32 cellular contexts compared by ENCODE assay signal in the genomic region with DNA sequence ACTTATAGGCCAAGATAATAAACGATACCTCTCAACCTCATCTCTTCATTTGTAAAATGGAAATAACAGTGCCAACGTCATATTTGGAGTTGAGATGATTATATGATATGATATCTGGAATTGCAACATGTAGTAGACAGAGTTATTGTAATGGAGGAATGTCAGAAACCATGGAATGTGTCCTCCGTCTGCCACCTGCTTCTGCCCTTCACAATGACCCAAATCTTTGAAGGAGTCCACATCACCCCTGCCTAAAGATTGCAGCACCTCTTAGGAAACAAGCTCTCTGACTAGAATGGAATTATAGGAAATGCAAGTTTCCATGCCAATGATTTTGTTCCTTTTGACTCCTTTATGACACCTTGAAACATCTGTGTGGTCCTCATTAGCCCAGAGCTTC.
"Had no signal": no experiment of that assay in that cellular context is flagged by ENCODE, and none has a peak within 500 bp of the region (broad histone marks: within the 10 kb centered on the region; RNA-seq: fewer than 3 reads in every experiment).

No MANE protein-coding gene starts in this region.

- H3K36me3 ChIP-seq: adrenal gland, ascending aorta, brain microvascular endothelial cell, breast epithelium, cardiac muscle cell had no signal

- H3K4me3 ChIP-seq: adrenal gland, ascending aorta, body of pancreas, breast epithelium, cardiac muscle cell had no signal

- ATAC-seq: activated naive CD4-positive, alpha-beta T cell treated with anti-CD3 and anti-CD28 coated beads, Interleukin-2, amount 50 U/mL, for 72 hours; activated naive CD8-positive, alpha-beta T cell treated with anti-CD3 and anti-CD28 coated beads, Interleukin-2, amount 50 U/mL, for 24 hours; activated T-cell treated with anti-CD3 and anti-CD28 coated beads, Interleukin-2, amount 50 U/mL, for 4 hours; activated T-cell treated with anti-CD3 and anti-CD28 coated beads, Interleukin-2, amount 50 U/mL, for 72 hours; activated T-helper 17 cell treated with anti-CD3 and anti-CD28 coated beads, Interleukin-2, amount 50 U/mL, for 72 hours; body of pancreas had no signal

- H3K27me3 ChIP-seq: adrenal gland, ascending aorta, body of pancreas had no signal

- H3K9me3 ChIP-seq: adrenal gland, ascending aorta, body of pancreas, breast epithelium had no signal

- DNase-seq: activated effector memory CD4-positive, alpha-beta T cell treated with anti-CD3 and anti-CD28 coated beads, Interleukin-2, amount 50 U/mL, for 16 hours; activated effector memory CD4-positive, alpha-beta T cell treated with Interleukin-2 at 50 U/mL for 16 hours; activated gamma-delta T cell; activated gamma-delta T cell treated with Interleukin-2 at 50 U/mL for 16 hours; activated naive CD4-positive, alpha-beta T cell; activated naive CD4-positive, alpha-beta T cell treated with anti-CD3 and anti-CD28 coated beads for 36 hours; activated naive CD4-positive, alpha-beta T cell treated with anti-CD3 and anti-CD28 coated beads, Interleukin-2, amount 10 ng/mL, durations not matched to agents 7 days and 5 days; activated naive CD4-positive, alpha-beta T cell treated with anti-CD3 and anti-CD28 coated beads, Interleukin-2, amount 50 U/mL, for 16 hours; activated naive CD4-positive, alpha-beta T cell treated with Interleukin-2 at 50 U/mL for 16 hours; activated naive CD8-positive, alpha-beta T cell treated with anti-CD3 and anti-CD28 coated beads for 36 hours; activated naive CD8-positive, alpha-beta T cell treated with anti-CD3 and anti-CD28 coated beads, Interleukin-2, amount 10 ng/mL, durations not matched to agents 7 days and 5 days; activated naive CD8-positive, alpha-beta T cell treated with anti-CD3 and anti-CD28 coated beads, Interleukin-2, amount 50 U/mL, for 24 hours; activated T-cell treated with anti-CD3 and anti-CD28 coated beads, Interleukin-2, amount 50 U/mL, for 1 hour; activated T-cell treated with anti-CD3 and anti-CD28 coated beads, Interleukin-2, amount 50 U/mL, for 24 hours; activated T-cell treated with anti-CD3 and anti-CD28 coated beads, Interleukin-2, amount 50 U/mL, for 4 hours; activated T-cell treated with anti-CD3 and anti-CD28 coated beads, Interleukin-2, amount 50 U/mL, for 48 hours; activated T-cell treated with anti-CD3 and anti-CD28 coated beads, Interleukin-2, amount 50 U/mL, for 72 hours; adrenal gland; amniotic stem cell; amygdala; anterior cingulate cortex; aorta; body of pancreas; brain microvascular endothelial cell; caudate nucleus; central memory CD4-positive, alpha-beta T cell; cerebellar nuclear complex had no signal

- H3K4me1 ChIP-seq: breast epithelium had no signal

- H3K27ac ChIP-seq: adrenal gland, ascending aorta, body of pancreas, brain microvascular endothelial cell, breast epithelium, cardiac muscle cell had no signal
